Comparison of ENCODE assay signal across 8 cellular contexts in genomic region chr12:76037130-76038105, GRCh38. TPM values are rescaled to one million over a fixed set of nuclear protein-coding genes. Genes with fewer than 3 reads are reported as not detected.
DNase-seq lines count a peak whose midpoint lies in the region; ATAC-seq, FAIRE-seq and TF ChIP-seq lines count a peak whose summit lies in the region.

No MANE protein-coding gene starts in this region.

- TF ChIP-seq CTCF in DOHH2 (IDR thresholded peaks at IDR 0.05; ENCODE audit: low read depth, low read length, poor library complexity, severe bottlenecking) (peak; percentile 78), activated B cell treated with CpG ODN at 0.5 μM for 24 hours (IDR thresholded peaks at IDR 0.05) (peak; percentile 55), pancreas (IDR thresholded peaks at IDR 0.05) (peak; percentile 53 to 71 (median 67))

- POLR2A ChIA-PET in activated B cell treated with CpG ODN at 0.5 μM for 24 hours (lab: Charles Lee) = interaction anchor here (0.7 to 1.5 kb wide), 5 partner anchors 12 to 526 kb away, joined by 3 to 10 read pairs (median 5); partner anchors contain the start of gene KRR1

- H3K9me3 ChIP-seq in DOHH2 (ENCODE audit: control insufficient read depth, insufficient read depth, low read length) = no peaks in the 10 kb centered on the region
- H3K9me3 ChIP-seq in pancreas = no peaks in the 10 kb centered on the region

- peaks cover 11% of the 10 kb centered on the region for H3K4me1 ChIP-seq in DOHH2 (ENCODE audit: control insufficient read depth, low read length)
- H3K4me1 ChIP-seq in pancreas = peaks cover 0 to 9% (median 0%) of the 10 kb centered on the region in 3 donors

- no peaks in the 10 kb centered on the region for H3K36me3 ChIP-seq in DOHH2 (ENCODE audit: control insufficient read depth, low read length)
- no peaks in the 10 kb centered on the region for H3K36me3 ChIP-seq in pancreas

- FAIRE-seq in frontal cortex (lab: Jason Lieb, UNC) = peak; percentile 48
- FAIRE-seq in pancreas (lab: Jason Lieb, UNC) = peak; percentile 81

- no peaks in the 10 kb centered on the region for H3K9me3 Mint-ChIP-seq in activated B cell treated with CpG ODN at 0.5 μM for 24 hours

- H3K27me3 ChIP-seq in DOHH2 (ENCODE audit: control insufficient read depth, low read length) (peaks cover 16% of the 10 kb centered on the region), pancreas (no peaks in the 10 kb centered on the region)

- peaks cover 67% of the 10 kb centered on the region for H3F3A ChIP-seq in DOHH2 (ENCODE audit: control insufficient read depth, insufficient read depth)

- 30 to 34% methylated on average over 13 of the region's 13 CpGs for WGBS in pancreas, 2 donors

- peak overlapping the region; percentile 15; the same call in 1 of the 2 replicates for H3K4me2 ChIP-seq in DOHH2 (ENCODE audit: low read length)

- H3K27ac Mint-ChIP-seq in activated B cell treated with CpG ODN at 0.5 μM for 24 hours = no peak overlapping the region

- H3K4me3 Mint-ChIP-seq in activated B cell treated with CpG ODN at 0.5 μM for 24 hours = no peak overlapping the region

- peaks cover 20% of the 10 kb centered on the region for H4K20me1 ChIP-seq in DOHH2 (ENCODE audit: control insufficient read depth, insufficient read depth, low read depth, low read length)

- CTCF ChIA-PET in activated B cell treated with CpG ODN at 0.5 μM for 24 hours (lab: Charles Lee) = interaction anchor here (0.7 to 8.2 kb wide), 20 partner anchors 9 to 705 kb away, joined by 3 to 121 read pairs (median 4); partner anchors contain the start of genes GLIPR1L1, GLIPR1L2 and KRR1

- H3K27ac ChIP-seq in DOHH2 (ENCODE audit: low read depth, low read length) = no peak overlapping the region
- H3K27ac ChIP-seq in pancreas = no peak overlapping the region

- ATAC-seq in GM19397 (IDR thresholded peaks at IDR 0.05; ENCODE audit: unreplicated experiment) = peak; percentile 42
- peak; percentile 61 for ATAC-seq in HG03432 (IDR thresholded peaks at IDR 0.05; ENCODE audit: unreplicated experiment)
- peak; percentile 79 for ATAC-seq in activated B cell treated with CpG ODN at 0.5 μM for 24 hours (ENCODE audit: low read depth)
- ATAC-seq in pancreas = peak; percentile 71 to 83 (median 80)

- intact Hi-C loops in activated B cell treated with CpG ODN at 0.5 μM for 24 hours (cut with micrococcal nuclease) = loop anchor here (1.0 to 10.0 kb wide), 9 partner anchors 221 to 703 kb away; partner anchors contain the start of genes GLIPR1L1 and GLIPR1L2
- intact Hi-C loops in pancreas (cut with DNase I) = loop anchor here in 2 of 3 donors (10.0 kb wide), 2 partner anchors 503 to 513 kb away; no protein-coding TSS in a partner anchor

- H3K9me2 ChIP-seq in DOHH2 (replicated peaks; ENCODE audit: control insufficient read depth, low read length) = no peaks in the 10 kb centered on the region

- DNase-seq in NCI-H345 (lab: John Stamatoyannopoulos, UW) = peak; percentile 69
- DNase-seq in activated B cell treated with CpG ODN at 0.5 μM for 24 hours = no peak
- peak in 1 of 2 donors; percentile 41 for DNase-seq in frontal cortex (ENCODE audit: low spot score in 2 of 2)
- DNase-seq in pancreas = peak in 1 of 6 donors; percentile 36
- DNase-seq in COLO829 (ENCODE audit: low spot score) = no peak

- no peaks in the 10 kb centered on the region for H3K79me2 ChIP-seq in DOHH2 (ENCODE audit: control insufficient read depth, low read length)

- H3K27me3 Mint-ChIP-seq in activated B cell treated with CpG ODN at 0.5 μM for 24 hours = no peaks in the 10 kb centered on the region

- H3K36me3 Mint-ChIP-seq in activated B cell treated with CpG ODN at 0.5 μM for 24 hours (ENCODE audit: low read depth) = no peaks in the 10 kb centered on the region

- H3K4me1 Mint-ChIP-seq in activated B cell treated with CpG ODN at 0.5 μM for 24 hours = peaks cover 9% of the 10 kb centered on the region

- H3K4me3 ChIP-seq in DOHH2 (ENCODE audit: low read length) (no peak overlapping the region), pancreas (no peak overlapping the region)

RNA-seq across cellular contexts. Expression of gene PHLDA1, which starts 5.8 kb away (rescaled TPM):
- total RNA-seq in activated B cell treated with CpG ODN at 0.5 μM for 24 hours = 0.83 and 1.1 TPM in 2 replicates
- 20.0 TPM for total RNA-seq in frontal cortex
- total RNA-seq in pancreas = 10 to 100 TPM in 3 of 6 donors, 1 to 10 TPM in 3; 2.9 to 16.1 (median 7.1) TPM
- 1 to 10 TPM; 2.9 to 5.9 TPM for polyA plus RNA-seq in pancreas

RNA-seq across cellular contexts. Expression of gene NAP1L1, which starts 47.1 kb away (rescaled TPM):
- total RNA-seq in activated B cell treated with CpG ODN at 0.5 μM for 24 hours (1,180 and 1,185 TPM in 2 replicates), frontal cortex (144 TPM), pancreas (100 to 1,000 TPM in 3 of 6 donors, 10 to 100 TPM in 3; 69.4 to 188 (median 110) TPM)
- 100 to 1,000 TPM in 1 of 2 donors, 10 to 100 TPM in 1; 81.7 to 134 TPM for polyA plus RNA-seq in pancreas
